27 cellular contexts compared by ENCODE assay signal in the genomic region with DNA sequence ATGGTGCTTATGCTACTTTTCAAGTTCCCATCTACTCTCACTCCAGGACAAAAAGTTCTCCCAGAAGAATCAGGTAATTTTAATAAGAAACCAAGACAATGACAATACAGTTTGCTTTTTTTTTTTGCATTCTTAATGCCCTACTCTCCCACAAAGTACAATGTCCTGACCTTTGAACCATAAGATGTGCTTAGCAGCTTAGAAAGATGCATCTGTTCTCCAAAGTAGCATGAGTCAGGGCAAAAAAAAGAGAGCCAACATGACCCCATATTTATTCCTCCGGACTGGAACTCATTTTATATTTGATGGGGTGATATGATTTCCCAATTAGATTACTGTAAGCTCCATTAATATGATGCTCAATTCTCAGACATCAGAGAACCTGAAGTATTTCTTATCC. TPM values are rescaled to one million over a fixed set of nuclear protein-coding genes. Genes with fewer than 3 reads are reported as not detected.
DNase-seq lines count a peak whose midpoint lies in the region; ATAC-seq, FAIRE-seq and TF ChIP-seq lines count a peak whose summit lies in the region.
"Had no signal": no experiment of that assay in that cellular context is flagged by ENCODE, and none has a peak within 500 bp of the region (broad histone marks: within the 10 kb centered on the region; RNA-seq: fewer than 3 reads in every experiment).

No MANE protein-coding gene starts in this region.

- H3K27ac ChIP-seq in breast epithelium (no peak overlapping the region), keratinocyte (ENCODE audit: control insufficient read depth, insufficient read depth, low read length) (peak overlapping the region; percentile 94)
- H3K27ac ChIP-seq: HL-60 had no signal

- no peaks in the 10 kb centered on the region for H3K4me1 ChIP-seq in breast epithelium
- H3K4me1 ChIP-seq in keratinocyte (ENCODE audit: control insufficient read depth, extremely low read depth, insufficient read depth, low read length), result peaks cover 40% of the 10 kb centered on the region

- ATAC-seq in GM18498 (IDR thresholded peaks at IDR 0.05; ENCODE audit: unreplicated experiment), result no peak
- no peak for ATAC-seq in activated naive CD8-positive, alpha-beta T cell treated with anti-CD3 and anti-CD28 coated beads, Interleukin-2, amount 50 U/mL, for 24 hours
- ATAC-seq: Panc1 had no signal

- H3K4me3 ChIP-seq in breast epithelium, result no peak overlapping the region
- no peak overlapping the region for H3K4me3 ChIP-seq in bronchial epithelial cell (ENCODE audit: low read depth, low read length)
- peak overlapping the region in 1 of 3 experiments; percentile 1 for H3K4me3 ChIP-seq in keratinocyte (ENCODE audit: control insufficient read depth in 2 of 3, extremely low read depth in 1 of 3, insufficient read depth in 2 of 3, low read depth in 1 of 3, low read length in 3 of 3)

- H3K79me2 ChIP-seq in keratinocyte (ENCODE audit: control insufficient read depth, insufficient read depth, low read length), result no peaks in the 10 kb centered on the region

- intact Hi-C loops in MCF 10A (cut with micrococcal nuclease) (loop anchor here (2.0 kb wide), 1 partner anchor 30 kb away; no protein-coding TSS in a partner anchor), breast epithelium (cut with DNase I; ENCODE audit: low total_unique reads) (no loop called here)

- H3K4me3 Mint-ChIP-seq in MCF 10A (ENCODE audit: unreplicated experiment), result peak overlapping the region; percentile 70
- H3K4me3 Mint-ChIP-seq in glutamatergic neuron (ENCODE audit: unreplicated experiment), result no peak overlapping the region
- H3K4me3 Mint-ChIP-seq in activated naive CD8-positive, alpha-beta T cell treated with anti-CD3 and anti-CD28 coated beads, Interleukin-2, amount 50 U/mL, for 24 hours, result no peak overlapping the region
- H3K4me3 Mint-ChIP-seq: IgD-negative memory B cell had no signal

- DNase-seq in MCF 10A (ENCODE audit: unreplicated experiment), result peak; percentile 11
- no peak for DNase-seq in breast epithelium (ENCODE audit: low spot score in 2 of 2)
- peak; percentile 12 for DNase-seq in bronchial epithelial cell (ENCODE audit: low read depth)
- no peak for DNase-seq in keratinocyte (ENCODE audit: low read depth, low spot score)
- DNase-seq in glutamatergic neuron, result no peak
- no peak for DNase-seq in activated CD4-positive, alpha-beta T cell treated with anti-CD3 and anti-CD28 coated beads, Interleukin-2, amount 50 U/mL, for 4 hours
- DNase-seq in activated naive CD8-positive, alpha-beta T cell treated with anti-CD3 and anti-CD28 coated beads, Interleukin-2, amount 50 U/mL, for 24 hours, result no peak
- DNase-seq: 8988T, ACHN, Calu3, DMS79 treated with DMSO at 0.1 percent for 48 hours, Karpas-422, MV-4-11, NCI-H1105 treated with DMSO at 0.1 percent for 48 hours, NCI-H146, NCI-H1930, NCI-H446 treated with DMSO at 0.1 percent for 48 hours, NCI-H526, SHP77 treated with DMSO at 0.1 percent for 48 hours had no signal

- H3K4me2 ChIP-seq in keratinocyte (ENCODE audit: control insufficient read depth, extremely low read depth, insufficient read depth, low read depth, low read length), result peak overlapping the region; percentile 82

- TF ChIP-seq CTCF in MCF 10A (IDR thresholded peaks at IDR 0.05; ENCODE audit: unreplicated experiment) (no peak), breast epithelium (IDR thresholded peaks at IDR 0.05) (no peak), bronchial epithelial cell (IDR thresholded peaks at IDR 0.05; ENCODE audit: insufficient read depth, low read length, severe bottlenecking) (no peak), keratinocyte (optimal IDR thresholded peaks at IDR 0.05 in 1 of 3, IDR thresholded peaks at IDR 0.05 in 1 of 3, conservative IDR thresholded peaks at IDR 0.05 in 1 of 3; ENCODE audit: extremely low read depth in 1 of 3, insufficient read depth in 2 of 3, low read length in 3 of 3) (no peak), glutamatergic neuron (IDR thresholded peaks at IDR 0.05; ENCODE audit: partially characterized antibody, unreplicated experiment) (no peak)

- H3K9me3 Mint-ChIP-seq in MCF 10A (ENCODE audit: unreplicated experiment) (no peaks in the 10 kb centered on the region), glutamatergic neuron (ENCODE audit: unreplicated experiment) (no peaks in the 10 kb centered on the region)
- no peaks in the 10 kb centered on the region for H3K9me3 Mint-ChIP-seq in activated naive CD8-positive, alpha-beta T cell treated with anti-CD3 and anti-CD28 coated beads, Interleukin-2, amount 50 U/mL, for 24 hours
- H3K9me3 Mint-ChIP-seq: IgD-negative memory B cell had no signal

- no peak for FAIRE-seq in bronchial epithelial cell (lab: Jason Lieb, UNC)
- no peak for FAIRE-seq in keratinocyte (lab: Jason Lieb, UNC)
- FAIRE-seq: GM12892, H54 had no signal

- H3K27me3 ChIP-seq in breast epithelium (no peaks in the 10 kb centered on the region), bronchial epithelial cell (ENCODE audit: control insufficient read depth, insufficient read depth, low read length) (no peaks in the 10 kb centered on the region), keratinocyte (ENCODE audit: control insufficient read depth, extremely low read depth, insufficient read depth, low read length) (no peaks in the 10 kb centered on the region)

- H3K36me3 Mint-ChIP-seq in MCF 10A (ENCODE audit: insufficient read depth, unreplicated experiment) (peaks cover 4% of the 10 kb centered on the region), glutamatergic neuron (ENCODE audit: unreplicated experiment) (no peaks in the 10 kb centered on the region)
- H3K36me3 Mint-ChIP-seq in activated naive CD8-positive, alpha-beta T cell treated with anti-CD3 and anti-CD28 coated beads, Interleukin-2, amount 50 U/mL, for 24 hours (ENCODE audit: low read depth), result no peaks in the 10 kb centered on the region
- H3K36me3 Mint-ChIP-seq: IgD-negative memory B cell had no signal

- peaks cover 25% of the 10 kb centered on the region for H3K4me1 Mint-ChIP-seq in MCF 10A (ENCODE audit: insufficient read depth, unreplicated experiment)
- H3K4me1 Mint-ChIP-seq in glutamatergic neuron (ENCODE audit: low read depth, unreplicated experiment), result no peaks in the 10 kb centered on the region
- no peaks in the 10 kb centered on the region for H3K4me1 Mint-ChIP-seq in activated naive CD8-positive, alpha-beta T cell treated with anti-CD3 and anti-CD28 coated beads, Interleukin-2, amount 50 U/mL, for 24 hours
- H3K4me1 Mint-ChIP-seq: IgD-negative memory B cell had no signal

- no peaks in the 10 kb centered on the region for H3K36me3 ChIP-seq in breast epithelium
- no peaks in the 10 kb centered on the region for H3K36me3 ChIP-seq in bronchial epithelial cell (ENCODE audit: control insufficient read depth, insufficient read depth, low read length)
- H3K36me3 ChIP-seq in keratinocyte (ENCODE audit: control insufficient read depth in 2 of 2, extremely low read depth in 1 of 2, insufficient read depth in 2 of 2, low read length in 2 of 2), result no peaks in the 10 kb centered on the region

- no TSS peak for BruUV-seq in MCF 10A (replicated peaks; lab: Mats Ljungman, UMichigan)

- peak overlapping the region; percentile 97 for H3K27ac Mint-ChIP-seq in MCF 10A (ENCODE audit: low read depth, unreplicated experiment)
- no peak overlapping the region for H3K27ac Mint-ChIP-seq in glutamatergic neuron (ENCODE audit: unreplicated experiment)
- H3K27ac Mint-ChIP-seq in activated naive CD8-positive, alpha-beta T cell treated with anti-CD3 and anti-CD28 coated beads, Interleukin-2, amount 50 U/mL, for 24 hours, result no peak overlapping the region
- H3K27ac Mint-ChIP-seq: IgD-negative memory B cell had no signal

- H3K9ac ChIP-seq in keratinocyte (ENCODE audit: control insufficient read depth, extremely low read depth, insufficient read depth, low read length), result peak overlapping the region; percentile 29

- H3K9me1 ChIP-seq in keratinocyte (ENCODE audit: control insufficient read depth, extremely low read depth, insufficient read depth, low read length), result no peaks in the 10 kb centered on the region

- H3K9me3 ChIP-seq in breast epithelium (no peaks in the 10 kb centered on the region), keratinocyte (ENCODE audit: control insufficient read depth, low read depth, low read length) (no peaks in the 10 kb centered on the region)

- no peak for TF ChIP-seq POLR2A in breast epithelium (IDR thresholded peaks at IDR 0.05)

- no peak overlapping the region for H2AFZ ChIP-seq in keratinocyte (ENCODE audit: control insufficient read depth, low read length)

- H3K27me3 Mint-ChIP-seq in MCF 10A (ENCODE audit: insufficient read depth, unreplicated experiment) (no peaks in the 10 kb centered on the region), glutamatergic neuron (ENCODE audit: unreplicated experiment) (no peaks in the 10 kb centered on the region)
- peaks cover under 1% of the 10 kb centered on the region for H3K27me3 Mint-ChIP-seq in activated naive CD8-positive, alpha-beta T cell treated with anti-CD3 and anti-CD28 coated beads, Interleukin-2, amount 50 U/mL, for 24 hours
- H3K27me3 Mint-ChIP-seq: IgD-negative memory B cell had no signal

- POLR2A ChIA-PET in MCF 10A (lab: Yijun Ruan, JAX), result interaction anchor here (0.6 to 3.5 kb wide), 14 partner anchors 9 to 263 kb away, joined by 3 to 55 read pairs (median 6); a partner anchor contains a TSS

- no peaks in the 10 kb centered on the region for H4K20me1 ChIP-seq in keratinocyte (ENCODE audit: control insufficient read depth, extremely low read depth, insufficient read depth, low read length)

- CTCF ChIA-PET in MCF 10A (lab: Yijun Ruan, JAX), result interaction anchor here (0.6 to 1.6 kb wide), 9 partner anchors 15 to 263 kb away, joined by 3 to 9 read pairs (median 3); no protein-coding TSS in a partner anchor

- dilution Hi-C loops in keratinocyte (cut with MboI; ENCODE audit: extremely low pct_ligation_motif_present, low sequenced_read_pairs), result no loop called here

RNA-seq across cellular contexts. Expression of a gene that starts 16.5 kb away (rescaled TPM):
- total RNA-seq in MCF 10A (2022) (not detected in 2 replicates), breast epithelium (not detected), bronchial epithelial cell (not detected in 2 replicates), glutamatergic neuron (ENCODE audit: unreplicated experiment) (not detected)
- polyA plus RNA-seq in keratinocyte, result not detected in 3 replicates
- not detected for polyA plus RNA-seq in keratinocyte (2011; ENCODE audit: low read depth)
- polyA plus RNA-seq in keratinocyte (2011; cell fraction: cytosol; rRNA removed), result not detected in 2 replicates
- not detected in 2 replicates for polyA plus RNA-seq in keratinocyte (2011; cell fraction: nucleus; rRNA removed)
- not detected in 2 replicates for polyA plus RNA-seq in keratinocyte (2012; ENCODE audit: low replicate concordance)
- polyA minus RNA-seq in keratinocyte, result not detected in 3 replicates
- polyA minus RNA-seq in keratinocyte (2011; cell fraction: cytosol; rRNA and poly(A)+ RNA removed), result not detected
- polyA minus RNA-seq in keratinocyte (2011; cell fraction: nucleus; rRNA and poly(A)+ RNA removed), result not detected in 2 replicates
- total RNA-seq: Calu3, M059J had no signal
- polyA plus RNA-seq: BJ, IgD-negative memory B cell had no signal

RNA-seq across cellular contexts. Expression of a gene that starts 27.5 kb away (rescaled TPM):
- total RNA-seq in MCF 10A (2022) (4.7 and 8.5 TPM in 2 replicates), breast epithelium (not detected), bronchial epithelial cell (4.2 and 20.4 TPM in 2 replicates), glutamatergic neuron (ENCODE audit: unreplicated experiment) (9.4 TPM)
- 4.1 to 12.0 TPM (median 5.2 TPM) in 3 replicates for polyA plus RNA-seq in keratinocyte
- not detected for polyA plus RNA-seq in keratinocyte (2011; ENCODE audit: low read depth)
- polyA plus RNA-seq in keratinocyte (2011; cell fraction: cytosol; rRNA removed), result 2.3 and 4.8 TPM in 2 replicates
- 1.9 and 3.1 TPM in 2 replicates for polyA plus RNA-seq in keratinocyte (2011; cell fraction: nucleus; rRNA removed)
- polyA plus RNA-seq in keratinocyte (2012; ENCODE audit: low replicate concordance), result 2.6 and 4.8 TPM in 2 replicates
- 1.3 to 1.5 TPM in 2 of 3 replicates, not detected in the other for polyA minus RNA-seq in keratinocyte
- 3.5 TPM for polyA minus RNA-seq in keratinocyte (2011; cell fraction: cytosol; rRNA and poly(A)+ RNA removed)
- polyA minus RNA-seq in keratinocyte (2011; cell fraction: nucleus; rRNA and poly(A)+ RNA removed), result not detected in 2 replicates
- polyA plus RNA-seq: BJ had no signal

Comparison
In these comparisons a context has a peak if more than half of its experiments do, and no peak if none do; other contexts are left out.
1. DNase-seq: peak in MCF 10A (single experiment) and bronchial epithelial cell (single experiment); none in breast epithelium (0 of 2), keratinocyte (single experiment), glutamatergic neuron (single experiment), activated CD4-positive, alpha-beta T cell treated with anti-CD3 and anti-CD28 coated beads, Interleukin-2, amount 50 U/mL, for 4 hours (0 of 2) and activated naive CD8-positive, alpha-beta T cell treated with anti-CD3 and anti-CD28 coated beads, Interleukin-2, amount 50 U/mL, for 24 hours (single experiment).